22 cellular contexts compared by ENCODE assay signal in the genomic region with DNA sequence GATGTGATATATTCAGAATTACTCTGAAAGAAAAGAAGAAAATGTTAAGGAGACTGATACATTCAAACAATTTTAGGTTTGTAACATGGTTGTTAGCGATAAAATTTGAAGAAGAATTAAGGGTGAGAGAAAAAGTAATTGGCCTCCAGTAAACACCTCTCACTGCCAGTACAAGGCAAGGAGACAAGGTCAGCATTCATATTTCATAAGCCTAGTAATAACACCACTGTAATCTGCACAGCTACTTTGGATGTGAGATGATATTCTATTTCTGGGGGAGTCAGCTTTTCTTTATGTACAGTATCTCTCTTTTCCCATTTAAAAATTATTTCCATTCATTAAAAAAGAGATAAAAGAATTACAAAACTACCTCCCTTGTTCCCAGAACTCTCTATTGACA.
"Had no signal": no experiment of that assay in that cellular context is flagged by ENCODE, and none has a peak within 500 bp of the region (broad histone marks: within the 10 kb centered on the region; RNA-seq: fewer than 3 reads in every experiment).

No MANE protein-coding gene starts in this region.

- DNase-seq: dermis blood vessel endothelial cell; dorsolateral prefrontal cortex; effector CD4-positive, alpha-beta T cell; effector memory CD4-positive, alpha-beta T cell; erythroblast; esophagus squamous epithelium; foreskin fibroblast; foreskin melanocyte; gastrocnemius medialis; glutamatergic neuron; head of caudate nucleus; hippocampal formation; left colon; left ventricle myocardium inferior; lower lobe of right lung; mesenchymal stem cell; mucosa of descending colon; naive B cell had no signal

- H3K27me3 ChIP-seq: dorsolateral prefrontal cortex, esophagus squamous epithelium, gastrocnemius medialis had no signal

- H3K9me3 ChIP-seq: esophagus squamous epithelium, gastrocnemius medialis, lower lobe of right lung, mucosa of descending colon had no signal

- ATAC-seq: esophagus mucosa, gastrocnemius medialis, left colon, left lobe of liver, lower lobe of right lung, mucosa of descending colon had no signal

- H3K4me3 ChIP-seq: coronary artery, dorsolateral prefrontal cortex, esophagus squamous epithelium, gastrocnemius medialis, left ventricle myocardium inferior, lower lobe of right lung, mucosa of descending colon had no signal

- H3K4me1 ChIP-seq: esophagus squamous epithelium, gastrocnemius medialis, left ventricle myocardium inferior, lower lobe of right lung had no signal

- H3K36me3 ChIP-seq: esophagus squamous epithelium, gastrocnemius medialis, left ventricle myocardium inferior, lower lobe of right lung had no signal

- H3K27ac ChIP-seq: coronary artery, dorsolateral prefrontal cortex, epithelial cell of prostate, esophagus squamous epithelium, gastrocnemius medialis, left ventricle myocardium inferior, lower lobe of right lung had no signal
